11 cellular contexts compared by ENCODE assay signal in the genomic region with DNA sequence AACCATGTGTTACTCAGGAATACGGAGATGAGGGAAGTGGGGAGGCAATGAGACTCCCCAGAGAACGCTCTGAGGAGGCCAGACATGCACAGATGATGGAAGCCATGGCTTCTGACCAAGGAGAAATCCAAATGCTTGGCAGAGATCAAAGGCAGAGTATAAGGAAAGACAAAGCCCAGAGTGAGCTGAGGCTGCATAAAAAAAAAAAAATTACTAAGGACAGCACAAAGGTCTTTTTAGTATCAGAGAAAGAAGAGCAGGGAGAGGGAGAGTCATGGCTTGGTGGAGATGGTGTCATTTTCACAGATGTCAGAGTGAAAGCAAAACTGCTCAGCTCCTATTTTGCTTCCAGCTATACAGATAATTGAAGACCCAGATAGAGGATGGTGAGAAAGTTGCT. TPM values are rescaled to one million over a fixed set of nuclear protein-coding genes. Genes with fewer than 3 reads are reported as not detected.
DNase-seq lines count a peak whose midpoint lies in the region; ATAC-seq and TF ChIP-seq lines count a peak whose summit lies in the region.
"Had no signal": no experiment of that assay in that cellular context is flagged by ENCODE, and none has a peak within 500 bp of the region (broad histone marks: within the 10 kb centered on the region; RNA-seq: fewer than 3 reads in every experiment).

No MANE protein-coding gene starts in this region.

- no TSS peak for BruUV-seq in A673 (replicated peaks; lab: Mats Ljungman, UMichigan)

- H3K27ac ChIP-seq in A673 (ENCODE audit: low read depth, low read length, poor library complexity, severe bottlenecking) = no peak overlapping the region

- H3K4me1 ChIP-seq in A673 (ENCODE audit: insufficient read depth, low read length, poor library complexity, severe bottlenecking) = no peaks in the 10 kb centered on the region

- H3K27me3 ChIP-seq in A673 (replicated peaks; ENCODE audit: insufficient read depth, low read depth, low read length, poor library complexity) = no peaks in the 10 kb centered on the region

- ATAC-seq in GM21381 (IDR thresholded peaks at IDR 0.05; ENCODE audit: unreplicated experiment) (peak; percentile 79), HG03521 (IDR thresholded peaks at IDR 0.05; ENCODE audit: unreplicated experiment) (peak; percentile 67)

- peak overlapping the region; percentile 26 for H3K4me3 Mint-ChIP-seq in glutamatergic neuron (ENCODE audit: unreplicated experiment)
- H3K4me3 Mint-ChIP-seq: naive B cell had no signal

- peaks cover 23% of the 10 kb centered on the region for H3K4me1 Mint-ChIP-seq in glutamatergic neuron (ENCODE audit: low read depth, unreplicated experiment)

- CTCF ChIA-PET in A673 (lab: Charles Lee) = no interaction called here

- POLR2A ChIA-PET in A673 (lab: Charles Lee; ENCODE audit: low non-redundant PET) = interaction anchor here (0.6 to 0.7 kb wide), 2 partner anchors 268 to 344 kb away, joined by 7 to 10 read pairs; no protein-coding TSS in a partner anchor

- H3K36me3 Mint-ChIP-seq in glutamatergic neuron (ENCODE audit: unreplicated experiment) = peaks cover 5% of the 10 kb centered on the region
- H3K36me3 Mint-ChIP-seq: naive B cell had no signal

- DNase-seq in GM03348 (ENCODE audit: low spot score) (peak; percentile 21), glutamatergic neuron (no peak), A673 (ENCODE audit: low spot score) (no peak), foreskin melanocyte (no peak)
- no peak for DNase-seq in stimulated activated CD8-positive, alpha-beta memory T cell treated with anti-CD3 and anti-CD28 coated beads, Interleukin-4, amount 100 ng/mL, for 48 hours
- DNase-seq in stimulated activated CD4-positive, alpha-beta T cell treated with anti-CD3 and anti-CD28 coated beads, Interleukin-4, amount 100 ng/mL, for 4 hours = no peak
- DNase-seq: activated CD4-positive, alpha-beta T cell treated with anti-CD3 and anti-CD28 coated beads, Interleukin-2, amount 50 U/mL, for 4 hours; naive B cell; NCI-H69 had no signal

- H3K27ac Mint-ChIP-seq in glutamatergic neuron (ENCODE audit: unreplicated experiment) = peak overlapping the region; percentile 79

- no peaks in the 10 kb centered on the region for H3K36me3 ChIP-seq in A673 (ENCODE audit: insufficient read depth, low read length, poor library complexity, severe bottlenecking)

- H3K9me3 Mint-ChIP-seq in glutamatergic neuron (ENCODE audit: unreplicated experiment) = no peaks in the 10 kb centered on the region

- no peak overlapping the region for H3K4me3 ChIP-seq in A673 (ENCODE audit: low read depth, low read length, poor library complexity, severe bottlenecking)

- no peaks in the 10 kb centered on the region for H3K9me3 ChIP-seq in A673 (ENCODE audit: low read depth, low read length, poor library complexity, severe bottlenecking)

- H3K27me3 Mint-ChIP-seq in glutamatergic neuron (ENCODE audit: unreplicated experiment) = no peaks in the 10 kb centered on the region
- H3K27me3 Mint-ChIP-seq: naive B cell had no signal

- TF ChIP-seq CTCF in glutamatergic neuron (IDR thresholded peaks at IDR 0.05; ENCODE audit: partially characterized antibody, unreplicated experiment) = no peak
- no peak for TF ChIP-seq CTCF in A673 (conservative IDR thresholded peaks at IDR 0.05; ENCODE audit: low read depth, low read length)

- intact Hi-C loops in A673 (cut with micrococcal nuclease; ENCODE audit: unreplicated experiment) = no loop called here

RNA-seq across cellular contexts. Expression of a gene that starts 8.1 kb away (rescaled TPM):
- total RNA-seq in glutamatergic neuron (ENCODE audit: unreplicated experiment) (not detected), A673 (2021) (not detected in 2 replicates)

RNA-seq across cellular contexts. Expression of a gene that starts 37.2 kb away (rescaled TPM):
- total RNA-seq in glutamatergic neuron (ENCODE audit: unreplicated experiment) (92.0 TPM), A673 (2021) (138 and 158 TPM in 2 replicates)

RNA-seq across cellular contexts. Expression of a gene that starts 54.7 kb away (rescaled TPM):
- not detected for total RNA-seq in glutamatergic neuron (ENCODE audit: unreplicated experiment)
- not detected in 2 replicates for total RNA-seq in A673 (2021)
